8 cellular contexts compared by ENCODE assay signal in the genomic region with DNA sequence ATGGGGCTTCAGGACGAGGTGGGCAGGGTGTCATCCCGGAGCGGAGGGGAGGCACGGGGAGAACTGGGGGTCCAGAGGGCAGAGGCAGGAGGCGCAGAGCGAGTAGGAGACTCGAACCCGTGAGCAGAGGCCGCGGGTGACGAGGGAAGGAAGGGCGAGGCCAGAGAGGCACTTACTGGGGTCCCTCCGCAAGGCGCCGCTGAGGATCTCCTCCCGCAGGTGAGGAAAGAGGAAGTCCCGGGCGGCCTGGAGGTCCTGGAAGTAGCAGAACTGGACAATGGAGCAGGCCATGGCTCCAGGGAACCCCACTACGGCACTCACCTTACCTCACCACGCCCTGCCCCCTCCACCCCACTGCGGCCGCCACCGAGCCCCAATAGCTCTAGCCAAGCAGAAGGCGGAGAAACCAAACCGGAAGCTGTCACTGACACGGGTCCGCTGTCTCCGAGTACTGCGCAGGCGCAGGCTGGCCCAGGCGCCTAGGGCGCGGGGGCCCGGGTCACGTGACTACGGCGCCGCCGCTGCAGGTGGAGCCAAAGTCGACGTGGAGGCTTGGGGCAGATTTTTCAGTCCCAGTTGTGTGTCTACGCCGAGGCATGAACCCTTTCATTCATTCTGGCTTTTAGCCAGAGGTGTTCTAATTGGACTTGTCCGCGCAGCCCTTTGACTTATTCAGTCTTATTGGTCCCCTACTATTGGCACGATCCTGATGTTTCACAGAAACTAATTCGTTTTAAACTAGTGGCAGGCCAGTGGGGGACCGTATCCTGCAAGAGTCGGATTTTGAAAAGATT. TPM values are rescaled to one million over a fixed set of nuclear protein-coding genes. Genes with fewer than 3 reads are reported as not detected.
DNase-seq lines count a peak whose midpoint lies in the region; ATAC-seq, FAIRE-seq and TF ChIP-seq lines count a peak whose summit lies in the region.

A gene with protein sequence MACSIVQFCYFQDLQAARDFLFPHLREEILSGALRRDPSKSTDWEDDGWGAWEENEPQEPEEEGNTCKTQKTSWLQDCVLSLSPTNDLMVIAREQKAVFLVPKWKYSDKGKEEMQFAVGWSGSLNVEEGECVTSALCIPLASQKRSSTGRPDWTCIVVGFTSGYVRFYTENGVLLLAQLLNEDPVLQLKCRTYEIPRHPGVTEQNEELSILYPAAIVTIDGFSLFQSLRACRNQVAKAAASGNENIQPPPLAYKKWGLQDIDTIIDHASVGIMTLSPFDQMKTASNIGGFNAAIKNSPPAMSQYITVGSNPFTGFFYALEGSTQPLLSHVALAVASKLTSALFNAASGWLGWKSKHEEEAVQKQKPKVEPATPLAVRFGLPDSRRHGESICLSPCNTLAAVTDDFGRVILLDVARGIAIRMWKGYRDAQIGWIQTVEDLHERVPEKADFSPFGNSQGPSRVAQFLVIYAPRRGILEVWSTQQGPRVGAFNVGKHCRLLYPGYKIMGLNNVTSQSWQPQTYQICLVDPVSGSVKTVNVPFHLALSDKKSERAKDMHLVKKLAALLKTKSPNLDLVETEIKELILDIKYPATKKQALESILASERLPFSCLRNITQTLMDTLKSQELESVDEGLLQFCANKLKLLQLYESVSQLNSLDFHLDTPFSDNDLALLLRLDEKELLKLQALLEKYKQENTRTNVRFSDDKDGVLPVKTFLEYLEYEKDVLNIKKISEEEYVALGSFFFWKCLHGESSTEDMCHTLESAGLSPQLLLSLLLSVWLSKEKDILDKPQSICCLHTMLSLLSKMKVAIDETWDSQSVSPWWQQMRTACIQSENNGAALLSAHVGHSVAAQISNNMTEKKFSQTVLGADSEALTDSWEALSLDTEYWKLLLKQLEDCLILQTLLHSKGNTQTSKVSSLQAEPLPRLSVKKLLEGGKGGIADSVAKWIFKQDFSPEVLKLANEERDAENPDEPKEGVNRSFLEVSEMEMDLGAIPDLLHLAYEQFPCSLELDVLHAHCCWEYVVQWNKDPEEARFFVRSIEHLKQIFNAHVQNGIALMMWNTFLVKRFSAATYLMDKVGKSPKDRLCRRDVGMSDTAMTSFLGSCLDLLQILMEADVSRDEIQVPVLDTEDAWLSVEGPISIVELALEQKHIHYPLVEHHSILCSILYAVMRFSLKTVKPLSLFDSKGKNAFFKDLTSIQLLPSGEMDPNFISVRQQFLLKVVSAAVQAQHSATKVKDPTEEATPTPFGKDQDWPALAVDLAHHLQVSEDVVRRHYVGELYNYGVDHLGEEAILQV (N-terminal part only) (minus strand): TSS at position 407 of the 794 bp plus-strand sequence. CDS start 116 bp downstream, at position 291.

- peak within 1 kb of the TSS; percentile 85 for H3K27ac ChIP-seq in psoas muscle

- WGBS in psoas muscle, 3 donors: 0 to 1% (median 1%) methylated on average over 43 to 49 of the region's 49 CpGs

- TF ChIP-seq POLR2A in GM15510 (IDR thresholded peaks at IDR 0.05; ENCODE audit: borderline replicate concordance, extremely low read depth, insufficient read length): peak; percentile 93

- intact Hi-C loops in left ventricle myocardium superior (cut with micrococcal nuclease) (no loop called here), psoas muscle (cut with DNase I) (loop anchor here in 1 of 2 donors (10.0 kb wide), 1 partner anchor 503 kb away; no protein-coding TSS in a partner anchor)

- DNase-seq in NCI-H146 treated with DMSO at 0.1 percent for 48 hours (lab: John Stamatoyannopoulos, UW; ENCODE audit: unreplicated experiment): peak; percentile 89
- peak; percentile 95 to 98 (median 96) for DNase-seq in T-helper 1 cell
- peak; percentile 58 to 97 (median 87) for DNase-seq in amygdala (lab: John Stamatoyannopoulos, UW)
- DNase-seq in left ventricle myocardium superior: peak; percentile 97
- peak; percentile 95 to 97 for DNase-seq in psoas muscle
- DNase-seq in urothelium cell line (ENCODE audit: low spot score): peak; percentile 99

- H3K4me1 ChIP-seq in psoas muscle: peaks cover 29% of the 10 kb centered on the region

- H3K9me3 ChIP-seq in psoas muscle: no peaks in the 10 kb centered on the region

- ATAC-seq in HG02884 (IDR thresholded peaks at IDR 0.05; ENCODE audit: unreplicated experiment) (peak; percentile 96), left ventricle myocardium superior (peak; percentile 98), psoas muscle (peak; percentile 96 to 98 (median 98))

- H3K4me3 ChIP-seq in psoas muscle: peak within 1 kb of the TSS; percentile 87

- no peaks in the 10 kb centered on the region for H3K27me3 ChIP-seq in psoas muscle (ENCODE audit: insufficient read depth in 3 of 3, low read length in 2 of 3)

- peaks cover 0 to 12% of the 10 kb centered on the region in 2 donors for H3K36me3 ChIP-seq in psoas muscle (ENCODE audit: insufficient read depth in 1 of 2, low read depth in 1 of 2)

- TF ChIP-seq CTCF in psoas muscle (IDR thresholded peaks at IDR 0.05): no peak

- no peak for FAIRE-seq in urothelium cell line (lab: Jason Lieb, UNC)

RNA-seq across cellular contexts. Expression of the gene that starts here (rescaled TPM):
- total RNA-seq in left ventricle myocardium superior: 25.9 TPM
- total RNA-seq in psoas muscle: 10 to 100 TPM; 17.0 to 28.6 (median 27.5) TPM
- polyA plus RNA-seq in psoas muscle: 10 to 100 TPM in 1 of 3 donors, 1 to 10 TPM in 2; 5.8 to 18.6 (median 6.8) TPM

Comparison
In these comparisons a context has a peak if more than half of its experiments do, and no peak if none do; other contexts are left out.
1. Peak in every context shown above with its lines: DNase-seq, ATAC-seq, H3K4me3 ChIP-seq and H3K27ac ChIP-seq.